In genomic region chr17:60142872-60143499, GRCh38 we compare ENCODE assay signal across 8 cellular contexts. TPM values are rescaled to one million over a fixed set of nuclear protein-coding genes. Genes with fewer than 3 reads are reported as not detected.
A peak's percentile ranks its signal among the peaks of the same experiment; 100 is the strongest.
DNase-seq lines count a peak whose midpoint lies in the region; ATAC-seq lines count a peak whose summit lies in the region.

No MANE protein-coding gene starts in this region.

- peaks cover 79 to 89% of the 10 kb centered on the region in 2 donors for H3K27me3 Mint-ChIP-seq in T-cell

- no peak overlapping the region for H3K27ac Mint-ChIP-seq in T-cell

- no peaks in the 10 kb centered on the region for H3K36me3 Mint-ChIP-seq in T-cell

- DNase-seq in Ammon's horn (ENCODE audit: low spot score) (peak; percentile 90), NCI-H1694 (lab: John Stamatoyannopoulos, UW) (peak; percentile 89), T-cell (peak; percentile 35 to 77 (median 68)), amniotic epithelial cell (ENCODE audit: low read depth) (peak; percentile 79), left ventricle myocardium superior (peak; percentile 86), pulmonary artery endothelial cell (ENCODE audit: low read depth, low spot score) (peak; percentile 66)

- CTCF ChIA-PET in T-cell (lab: Charles Lee), result interaction anchor here in 1 of 2 donors (1.0 to 1.6 kb wide), 2 partner anchors 8 to 292 kb away, joined by 4 to 5 read pairs; no protein-coding TSS in a partner anchor

- peaks cover 17 to 36% (median 27%) of the 10 kb centered on the region in 3 donors for H3K4me1 Mint-ChIP-seq in T-cell

- ATAC-seq in GM21447 (IDR thresholded peaks at IDR 0.05; ENCODE audit: unreplicated experiment), result peak; percentile 55
- peak; percentile 61 to 76 (median 74) for ATAC-seq in T-cell (replicated peaks in 1 of 4)
- ATAC-seq in left ventricle myocardium superior, result peak; percentile 81
- no peak for ATAC-seq in GM21576 (IDR thresholded peaks at IDR 0.05; ENCODE audit: unreplicated experiment)

- POLR2A ChIA-PET in T-cell (lab: Charles Lee), result no interaction called here

- no peaks in the 10 kb centered on the region for H3K9me3 Mint-ChIP-seq in T-cell

- no peak overlapping the region for H3K4me3 Mint-ChIP-seq in T-cell

- intact Hi-C loops in left ventricle myocardium superior (cut with micrococcal nuclease), result no loop called here

RNA-seq across cellular contexts. Expression of gene CA4, which starts 6.8 kb away (rescaled TPM):
- not detected for total RNA-seq in T-cell
- 17.0 TPM for total RNA-seq in left ventricle myocardium superior
- 0.20 TPM in 1 of 2 replicates, not detected in the other for total RNA-seq in pulmonary artery endothelial cell

Comparison
In these comparisons a context has a peak if more than half of its experiments do, and no peak if none do; other contexts are left out.
1. RNA of gene CA4, which starts 6.8 kb away (total RNA-seq): 17.0 TPM in left ventricle myocardium superior (single experiment); 0.20 TPM in pulmonary artery endothelial cell and not detected in T-cell; every median in the first group is over 10 times any median in the second.
2. Peak in every context shown above with its lines, with median percentiles within 50 percentile points of each other: DNase-seq.